In genomic region chr7:117053407-117053806, GRCh38 we compare ENCODE assay signal across 16 cellular contexts.
"Had no signal": no experiment of that assay in that cellular context is flagged by ENCODE, and none has a peak within 500 bp of the region (broad histone marks: within the 10 kb centered on the region; RNA-seq: fewer than 3 reads in every experiment).

No MANE protein-coding gene starts in this region.

- H3K9me3 ChIP-seq: heart left ventricle, ovary, testis had no signal

- H3K27me3 ChIP-seq: dorsolateral prefrontal cortex, heart left ventricle, ovary, testis had no signal

- H3K36me3 ChIP-seq: heart left ventricle, ovary had no signal

- H3K4me1 ChIP-seq: testis had no signal

- H3K4me3 ChIP-seq: dorsolateral prefrontal cortex, heart left ventricle, ovary, testis had no signal

- H3K27ac ChIP-seq: heart left ventricle, ovary, testis had no signal

- DNase-seq: activated B cell treated with CpG ODN at 0.5 μM for 24 hours; activated CD4-positive, alpha-beta T cell treated with anti-CD3 and anti-CD28 coated beads, Interleukin-2, amount 10 ng/mL, durations not matched to agents 24 days and 14 days; activated CD8-positive, alpha-beta memory T cell treated with anti-CD3 and anti-CD28 coated beads for 24 hours; activated naive CD4-positive, alpha-beta T cell treated with anti-CD3 and anti-CD28 coated beads for 36 hours; amniotic stem cell; cerebellar nuclear complex; dorsolateral prefrontal cortex; heart left ventricle; islet precursor cell; mesendoderm; ovary; stimulated activated CD4-positive, alpha-beta T cell treated with anti-CD3 and anti-CD28 coated beads, Interleukin-15, amount 100 ng/mL, for 24 hours; stimulated activated CD4-positive, alpha-beta T cell treated with anti-CD3 and anti-CD28 coated beads, Interleukin-4, amount 100 ng/mL, for 4 hours; stimulated activated naive CD8-positive, alpha-beta T cell treated with anti-CD3 and anti-CD28 coated beads, Interleukin-15, amount 100 ng/mL, for 72 hours; testis had no signal

- ATAC-seq: left lobe of liver; stimulated activated naive CD8-positive, alpha-beta T cell treated with anti-CD3 and anti-CD28 coated beads, Interleukin-15, amount 100 ng/mL, for 72 hours had no signal
